In genomic region chr11:47495856-47496217, GRCh38 we compare ENCODE assay signal across 21 cellular contexts. TPM values are rescaled to one million over a fixed set of nuclear protein-coding genes. Genes with fewer than 3 reads are reported as not detected.
DNase-seq lines count a peak whose midpoint lies in the region; ATAC-seq and TF ChIP-seq lines count a peak whose summit lies in the region.
"Had no signal": no experiment of that assay in that cellular context is flagged by ENCODE, and none has a peak within 500 bp of the region (broad histone marks: within the 10 kb centered on the region; RNA-seq: fewer than 3 reads in every experiment).

No MANE protein-coding gene starts in this region.

- no TSS peak for BruUV-seq in PC-9 (replicated peaks; lab: Mats Ljungman, UMichigan)

- H3K27ac Mint-ChIP-seq in neural progenitor cell = no peak overlapping the region
- H3K27ac Mint-ChIP-seq: CD4-positive, alpha-beta T cell; HFFc6 had no signal

- H2BK15ac ChIP-seq in mesenchymal stem cell (ENCODE audit: low read depth, poor library complexity, severe bottlenecking) = no peak overlapping the region

- no peaks in the 10 kb centered on the region for H3K9me2 ChIP-seq in PC-9 (ENCODE audit: insufficient read depth)

- H4K91ac ChIP-seq in mesenchymal stem cell (ENCODE audit: low read length) = no peak overlapping the region

- H2BK120ac ChIP-seq in mesenchymal stem cell (ENCODE audit: low read depth, low read length) = no peak overlapping the region

- H3F3A ChIP-seq in PC-9 (ENCODE audit: insufficient read depth, low read depth) (peaks cover 22% of the 10 kb centered on the region), neural progenitor cell (ENCODE audit: low read depth) (peaks cover 6% of the 10 kb centered on the region)

- peaks cover 99% of the 10 kb centered on the region for H3K79me2 ChIP-seq in PC-9 (ENCODE audit: low read depth)
- H3K79me2 ChIP-seq in neural progenitor cell (ENCODE audit: low read depth) = peaks cover 100% of the 10 kb centered on the region

- H4K8ac ChIP-seq in mesenchymal stem cell (ENCODE audit: low read length) = no peak overlapping the region

- CTCF ChIA-PET in PC-9 (lab: Charles Lee) = no interaction called here

- TF ChIP-seq CTCF in PC-9 (conservative IDR thresholded peaks at IDR 0.05) = no peak
- no peak for TF ChIP-seq CTCF in vagina (IDR thresholded peaks at IDR 0.05)
- TF ChIP-seq CTCF in neural progenitor cell (IDR thresholded peaks at IDR 0.05) = no peak
- TF ChIP-seq CTCF in lower leg skin (IDR thresholded peaks at IDR 0.05) = no peak

- POLR2A ChIA-PET in PC-9 (lab: Charles Lee; ENCODE audit: unreplicated experiment) = no interaction called here

- peaks cover 10% of the 10 kb centered on the region for H3K79me1 ChIP-seq in mesenchymal stem cell (replicated peaks; ENCODE audit: low read length, poor library complexity, severe bottlenecking)

- no peak overlapping the region for H3K14ac ChIP-seq in mesenchymal stem cell (ENCODE audit: low read length in 2 of 2)

- no peaks in the 10 kb centered on the region for H3K27me3 ChIP-seq in PC-9 (ENCODE audit: insufficient read depth, low read depth)
- H3K27me3 ChIP-seq in mesenchymal stem cell (ENCODE audit: control insufficient read depth in 1 of 2, insufficient read depth in 1 of 2, low read length in 2 of 2) = no peaks in the 10 kb centered on the region
- H3K27me3 ChIP-seq in vagina = no peaks in the 10 kb centered on the region
- no peaks in the 10 kb centered on the region for H3K27me3 ChIP-seq in neural progenitor cell
- H3K27me3 ChIP-seq: Peyer's patch had no signal

- no peak overlapping the region for H2AFZ ChIP-seq in PC-9
- no peak overlapping the region for H2AFZ ChIP-seq in mesenchymal stem cell (ENCODE audit: low read depth, low read length)
- H2AFZ ChIP-seq in neural progenitor cell (replicated peaks) = no peak overlapping the region

- H3K4me1 ChIP-seq in PC-9 (replicated peaks; ENCODE audit: insufficient read depth) = no peaks in the 10 kb centered on the region
- peaks cover 3% of the 10 kb centered on the region for H3K4me1 ChIP-seq in mesenchymal stem cell (ENCODE audit: control insufficient read depth, insufficient read depth, low read depth, low read length)
- H3K4me1 ChIP-seq in vagina = peaks cover 65% of the 10 kb centered on the region
- H3K4me1 ChIP-seq in neural progenitor cell = peaks cover 18% of the 10 kb centered on the region

- no peak overlapping the region for H2BK5ac ChIP-seq in mesenchymal stem cell (ENCODE audit: low read depth, low read length, poor library complexity, severe bottlenecking)

- intact Hi-C loops in left ventricle myocardium superior (cut with micrococcal nuclease) (no loop called here), left cardiac atrium (cut with DNase I) (no loop called here), PC-9 (cut with micrococcal nuclease; ENCODE audit: unreplicated experiment) (no loop called here), vagina (cut with DNase I) (no loop called here), lower leg skin (cut with DNase I; ENCODE audit: low total_unique reads) (no loop called here)

- no peak overlapping the region for H2AK5ac ChIP-seq in mesenchymal stem cell (ENCODE audit: low read length, severe bottlenecking)

- no peak overlapping the region for H3K18ac ChIP-seq in mesenchymal stem cell (ENCODE audit: low read depth in 1 of 2, low read length in 2 of 2)

- no peak overlapping the region for H3K4ac ChIP-seq in mesenchymal stem cell (ENCODE audit: low read depth in 1 of 2, low read length in 2 of 2)

- peak; percentile 15 for ATAC-seq in left ventricle myocardium superior
- no peak for ATAC-seq in left cardiac atrium

- H3K4me3 ChIP-seq in PC-9 (no peak overlapping the region), mesenchymal stem cell (ENCODE audit: insufficient read depth in 1 of 2, low read depth in 1 of 2, low read length in 2 of 2) (no peak overlapping the region), vagina (no peak overlapping the region), neural progenitor cell (no peak overlapping the region), lower leg skin (ENCODE audit: low read depth, poor library complexity, severe bottlenecking) (no peak overlapping the region)
- H3K4me3 ChIP-seq: Peyer's patch had no signal

- H3K4me1 Mint-ChIP-seq in neural progenitor cell = peaks cover 7% of the 10 kb centered on the region

- H2BK12ac ChIP-seq in mesenchymal stem cell (ENCODE audit: low read length in 2 of 2) = no peak overlapping the region

- DNase-seq in left ventricle myocardium superior (no peak), left cardiac atrium (no peak), PC-9 (no peak), mesenchymal stem cell (no peak), vagina (ENCODE audit: extremely low spot score in 2 of 2) (no peak), neural progenitor cell (ENCODE audit: low spot score) (no peak), NCI-H345 (lab: John Stamatoyannopoulos, UW) (no peak), lower leg skin (ENCODE audit: low spot score in 2 of 2) (no peak)
- DNase-seq: CD4-positive, alpha-beta T cell; EL; HFFc6; Kasumi-1; MM.1S; NCI-H1092; NCI-H1436 treated with DMSO at 0.1 percent for 48 hours; NCI-H2029; NCI-H526 treated with DMSO at 0.1 percent for 48 hours; Peyer's patch had no signal

- H3K27me3 Mint-ChIP-seq in neural progenitor cell (ENCODE audit: insufficient read depth, low read depth) = no peaks in the 10 kb centered on the region
- H3K27me3 Mint-ChIP-seq: CD4-positive, alpha-beta T cell had no signal

- H3K36me3 Mint-ChIP-seq in neural progenitor cell = peaks cover 22% of the 10 kb centered on the region

- peak overlapping the region; percentile 22 for H3K27ac ChIP-seq in PC-9
- no peak overlapping the region for H3K27ac ChIP-seq in mesenchymal stem cell (ENCODE audit: low read length, poor library complexity, severe bottlenecking)
- peak overlapping the region; percentile 20 for H3K27ac ChIP-seq in vagina
- no peak overlapping the region for H3K27ac ChIP-seq in neural progenitor cell
- H3K27ac ChIP-seq: Peyer's patch had no signal

- no peak overlapping the region for H3K4me2 ChIP-seq in PC-9
- H3K4me2 ChIP-seq in mesenchymal stem cell (ENCODE audit: low read length, poor library complexity, severe bottlenecking) = no peak overlapping the region
- H3K4me2 ChIP-seq in neural progenitor cell = no peak overlapping the region

- H3K23ac ChIP-seq in mesenchymal stem cell (ENCODE audit: low read length in 2 of 2) = no peak overlapping the region

- H3K9me3 Mint-ChIP-seq in neural progenitor cell = no peaks in the 10 kb centered on the region
- H3K9me3 Mint-ChIP-seq: CD4-positive, alpha-beta T cell; HFFc6 had no signal

- H3K36me3 ChIP-seq in PC-9 (ENCODE audit: low read depth) = peaks cover 32% of the 10 kb centered on the region; the same call in 1 of the 2 replicates
- H3K36me3 ChIP-seq in mesenchymal stem cell (ENCODE audit: control insufficient read depth in 1 of 2, insufficient read depth in 2 of 2, low read depth in 1 of 2, low read length in 2 of 2) = peaks cover 8 to 67% of the 10 kb centered on the region in 2 experiments
- no peaks in the 10 kb centered on the region for H3K36me3 ChIP-seq in vagina
- no peaks in the 10 kb centered on the region for H3K36me3 ChIP-seq in neural progenitor cell

- H3K9me3 ChIP-seq in PC-9 (ENCODE audit: insufficient read depth, low read depth) = no peaks in the 10 kb centered on the region
- H3K9me3 ChIP-seq in mesenchymal stem cell (ENCODE audit: control insufficient read depth, low read length) = no peaks in the 10 kb centered on the region
- H3K9me3 ChIP-seq in vagina = no peaks in the 10 kb centered on the region
- H3K9me3 ChIP-seq in neural progenitor cell (ENCODE audit: low read depth) = no peaks in the 10 kb centered on the region
- H3K9me3 ChIP-seq: Peyer's patch had no signal

- peak overlapping the region; percentile 33 for H3K9ac ChIP-seq in mesenchymal stem cell (ENCODE audit: low read length)
- H3K9ac ChIP-seq in neural progenitor cell = no peak overlapping the region

- H3K4me3 Mint-ChIP-seq in neural progenitor cell = no peak overlapping the region
- H3K4me3 Mint-ChIP-seq: CD4-positive, alpha-beta T cell; HFFc6 had no signal

- H4K20me1 ChIP-seq in PC-9 (ENCODE audit: insufficient read depth) (peaks cover 43% of the 10 kb centered on the region), neural progenitor cell (ENCODE audit: low read depth) (peaks cover 96% of the 10 kb centered on the region)

- no peak for TF ChIP-seq POLR2A in vagina (IDR thresholded peaks at IDR 0.05)
- TF ChIP-seq POLR2A in lower leg skin (IDR thresholded peaks at IDR 0.05) = no peak

- WGBS in mesenchymal stem cell = no CpG with 5 or more reads among the region's 1 CpG
- WGBS in lower leg skin, 2 donors = 65 to 74% methylated on average over 1 of the region's 1 CpG

RNA-seq across cellular contexts. Expression of gene RAPSN, which starts 46.9 kb away (rescaled TPM):
- total RNA-seq in left ventricle myocardium superior = 6.3 TPM
- total RNA-seq in left cardiac atrium = not detected
- total RNA-seq in PC-9 (2021) = 5.4 and 7.3 TPM in 2 replicates
- 0.32 TPM for polyA plus RNA-seq in mesenchymal stem cell (2013, experiment 1 of 2)
- 0.16 TPM for polyA plus RNA-seq in mesenchymal stem cell (2013, experiment 2 of 2)
- not detected for total RNA-seq in vagina
- not detected in 2 replicates for total RNA-seq in neural progenitor cell (ENCODE audit: low replicate concordance)
- under 1 TPM in 1 of 4 donors, not detected in 3; 0.49 TPM for total RNA-seq in lower leg skin
- total RNA-seq: A172, H4, SK-MEL-5 had no signal

RNA-seq across cellular contexts. Expression of gene CELF1, which starts 57.1 kb away (rescaled TPM):
- total RNA-seq in left ventricle myocardium superior (97.3 TPM), left cardiac atrium (10 to 100 TPM; 64.5 to 81.9 TPM), PC-9 (2021) (115 and 165 TPM in 2 replicates), vagina (100 TPM), neural progenitor cell (ENCODE audit: low replicate concordance) (170 and 173 TPM in 2 replicates), lower leg skin (10 to 100 TPM; 58.1 to 87.1 (median 78.5) TPM)
- polyA plus RNA-seq in mesenchymal stem cell (2013, experiment 1 of 2) = 44.3 TPM
- polyA plus RNA-seq in mesenchymal stem cell (2013, experiment 2 of 2) = 44.0 TPM

Comparison
In these comparisons a context has a peak if more than half of its experiments do, and no peak if none do; other contexts are left out.
1. H3K27ac ChIP-seq: peak in PC-9 (single experiment) and vagina (single experiment); none in mesenchymal stem cell (single experiment) and neural progenitor cell (single experiment).